In genomic region chr20:62142252-62143117, GRCh38 we compare ENCODE assay signal across 8 cellular contexts. TPM values are rescaled to one million over a fixed set of nuclear protein-coding genes. Genes with fewer than 3 reads are reported as not detected.
DNase-seq lines count a peak whose midpoint lies in the region; ATAC-seq and TF ChIP-seq lines count a peak whose summit lies in the region.

No MANE protein-coding gene starts in this region.

- H3K27me3 ChIP-seq in left lung: no peaks in the 10 kb centered on the region
- no peaks in the 10 kb centered on the region for H3K27me3 ChIP-seq in subcutaneous abdominal adipose tissue (ENCODE audit: control insufficient read depth in 5 of 5, insufficient read depth in 4 of 5, low read length in 5 of 5)

- H3K4me1 Mint-ChIP-seq in brain: peaks cover 48% of the 10 kb centered on the region

- peak overlapping the region; percentile 76 to 88 for H3K4me3 ChIP-seq in left lung
- H3K4me3 ChIP-seq in subcutaneous abdominal adipose tissue (ENCODE audit: low read depth in 1 of 5, low read length in 5 of 5): peak overlapping the region; percentile 73 to 82 (median 80)

- H3K36me3 ChIP-seq in KOPT-K1 (ENCODE audit: insufficient read depth, low read length): peaks cover 51% of the 10 kb centered on the region
- H3K36me3 ChIP-seq in left lung: peaks cover 6 to 35% of the 10 kb centered on the region in 2 donors
- H3K36me3 ChIP-seq in subcutaneous abdominal adipose tissue (ENCODE audit: control insufficient read depth in 5 of 5, insufficient read depth in 5 of 5, low read length in 5 of 5): peaks cover 4 to 37% (median 30%) of the 10 kb centered on the region in 5 donors

- H3K4me3 Mint-ChIP-seq in brain: peak overlapping the region; percentile 90 to 99 (median 96)

- intact Hi-C loops in left lung (cut with DNase I): no loop called here

- H3K9me3 ChIP-seq in KOPT-K1 (ENCODE audit: insufficient read depth, low read length, poor library complexity, severe bottlenecking) (no peaks in the 10 kb centered on the region), left lung (no peaks in the 10 kb centered on the region), subcutaneous abdominal adipose tissue (ENCODE audit: control insufficient read depth in 5 of 5, low read length in 5 of 5) (no peaks in the 10 kb centered on the region)

- H3K27ac ChIP-seq in KOPT-K1 (ENCODE audit: low read depth, low read length, poor library complexity, severe bottlenecking) (peak overlapping the region; percentile 81), left lung (peak overlapping the region; percentile 88 to 94), subcutaneous abdominal adipose tissue (ENCODE audit: low read depth, low read length) (peak overlapping the region; percentile 90)

- H3K36me3 Mint-ChIP-seq in brain: peaks cover 49% of the 10 kb centered on the region

- peak; percentile 46 for DNase-seq in ELR (ENCODE audit: low read depth)
- peak in 1 of 2 donors; percentile 85 for DNase-seq in left lung
- DNase-seq in activated gamma-delta T cell treated with Interleukin-2 at 50 U/mL for 16 hours: no peak
- no peak for DNase-seq in occipital lobe (lab: John Stamatoyannopoulos, UW)

- peaks cover 5% of the 10 kb centered on the region for H3K27me3 Mint-ChIP-seq in brain

- peak overlapping the region; percentile 75 to 90 (median 85) for H3K9ac ChIP-seq in subcutaneous abdominal adipose tissue (ENCODE audit: low read length in 5 of 5)

- H3K4me1 ChIP-seq in left lung (peaks cover 14 to 48% of the 10 kb centered on the region in 2 donors), subcutaneous abdominal adipose tissue (ENCODE audit: control insufficient read depth in 5 of 5, insufficient read depth in 5 of 5, low read length in 5 of 5) (peaks cover 7 to 40% (median 35%) of the 10 kb centered on the region in 5 donors)

- ATAC-seq in GM21619 (IDR thresholded peaks at IDR 0.05; ENCODE audit: unreplicated experiment) (peak; percentile 14), left lung (peak; percentile 11)

- H3K27ac Mint-ChIP-seq in brain: peak overlapping the region; percentile 96 to 99 (median 98)

- H3K9me3 Mint-ChIP-seq in brain: peaks cover 0 to 4% (median 0%) of the 10 kb centered on the region in 5 experiments

- TF ChIP-seq CTCF in brain (conservative IDR thresholded peaks at IDR 0.05): no peak
- no peak for TF ChIP-seq CTCF in left lung (IDR thresholded peaks at IDR 0.05)

RNA-seq across cellular contexts. Expression of gene PSMA7, which starts 0.7 kb away (rescaled TPM):
- 404 TPM for polyA plus RNA-seq in brain (ENCODE audit: insufficient read depth, low read depth, low replicate concordance)
- total RNA-seq in left lung (100 to 1,000 TPM; 180 to 296 TPM), occipital lobe (107 TPM)

RNA-seq across cellular contexts. Expression of gene SS18L1, which starts 1.1 kb away (rescaled TPM):
- polyA plus RNA-seq in brain (ENCODE audit: insufficient read depth, low read depth, low replicate concordance): 39.8 TPM
- total RNA-seq in left lung: 10 to 100 TPM; 14.6 to 14.9 TPM
- total RNA-seq in occipital lobe: 75.0 TPM

RNA-seq across cellular contexts. Expression of gene LSM14B, which starts 20.2 kb away (rescaled TPM):
- 171 TPM for polyA plus RNA-seq in brain (ENCODE audit: insufficient read depth, low read depth, low replicate concordance)
- total RNA-seq in left lung (10 to 100 TPM; 36.0 to 36.2 TPM), occipital lobe (92.6 TPM)

RNA-seq across cellular contexts. Expression of gene MTG2, which starts 40.3 kb away (rescaled TPM):
- polyA plus RNA-seq in brain (ENCODE audit: insufficient read depth, low read depth, low replicate concordance): 47.9 TPM
- total RNA-seq in left lung (10 to 100 TPM; 25.5 to 29.6 TPM), occipital lobe (14.8 TPM)
